Comparison of ENCODE assay signal across 1 cellular context in genomic region chr6:83065511-83066192, GRCh38.
TF ChIP-seq lines count a peak whose summit lies in the region.

TSS of gene UBE3D (minus strand) at chr6:83065841. CDS start at chr6:83065718, 123 bp downstream.

TF ChIP-seq in K562, 482 proteins besides CTCF, POLR2A, EP300 and RAD21 (continued from another document and continues in another):
- TF ChIP-seq HMGN3 (IDR thresholded peaks at IDR 0.05; ENCODE audit: borderline replicate concordance, extremely low read depth, insufficient read length, low read depth, low read length) (peak; percentile 86), ETS1 (conservative IDR thresholded peaks at IDR 0.05; ENCODE audit: control insufficient read depth, low read depth, low read length) (peak; percentile 37; the same call in 1 of the 2 replicates), KDM2B (CRISPR knock-in tag; IDR thresholded peaks at IDR 0.05) (no peak), HMG20A (CRISPR knock-in tag; conservative IDR thresholded peaks at IDR 0.05) (no peak), NFIC (IDR thresholded peaks at IDR 0.05) (peak; percentile 64), RB1 (IDR thresholded peaks at IDR 0.05; ENCODE audit: low read depth) (peak; percentile 93), DACH1 (IDR thresholded peaks at IDR 0.05; ENCODE audit: partially characterized antibody) (no peak), ZNF76 (CRISPR knock-in tag; IDR thresholded peaks at IDR 0.05; ENCODE audit: borderline replicate concordance) (no peak), CBFA2T3 (IDR thresholded peaks at IDR 0.05) (no peak), ZNF79 (CRISPR knock-in tag; IDR thresholded peaks at IDR 0.05; ENCODE audit: low read depth) (no peak), ZNF3 (CRISPR knock-in tag; IDR thresholded peaks at IDR 0.05) (no peak), TSC22D4 (tag; IDR thresholded peaks at IDR 0.05) (no peak), SP1 (CRISPR knock-in tag; IDR thresholded peaks at IDR 0.05) (peak; percentile 89), RBM34 (IDR thresholded peaks at IDR 0.05; ENCODE audit: borderline replicate concordance, insufficient read depth, low read length) (no peak), ESRRA (IDR thresholded peaks at IDR 0.05; ENCODE audit: borderline replicate concordance, low read depth) (no peak), ZNF197 (CRISPR knock-in tag; IDR thresholded peaks at IDR 0.05; ENCODE audit: low read depth) (no peak), MXI1 (IDR thresholded peaks at IDR 0.05; ENCODE audit: low read depth, low read length) (no peak), KLF6 (CRISPR knock-in tag; IDR thresholded peaks at IDR 0.05; ENCODE audit: borderline replicate concordance) (no peak), ZNF445 (CRISPR knock-in tag; IDR thresholded peaks at IDR 0.05; ENCODE audit: low read depth) (no peak), EHMT2 (IDR thresholded peaks at IDR 0.05) (no peak), SMARCB1 (IDR thresholded peaks at IDR 0.05; ENCODE audit: insufficient read length, low read depth) (no peak), TCF3 (CRISPR knock-in tag; IDR thresholded peaks at IDR 0.05) (peak; percentile 49; the same call in 1 of the 2 replicates), USF1 (CRISPR knock-in tag; IDR thresholded peaks at IDR 0.05) (peak; percentile 89), ZNF165 (CRISPR knock-in tag; IDR thresholded peaks at IDR 0.05; ENCODE audit: borderline replicate concordance) (no peak), SIN3B (IDR thresholded peaks at IDR 0.05; ENCODE audit: low read depth) (peak; percentile 34; the same call in 1 of the 2 replicates), ZNF217 (CRISPR knock-in tag; IDR thresholded peaks at IDR 0.05) (no peak), TRIM25 (IDR thresholded peaks at IDR 0.05; ENCODE audit: borderline replicate concordance) (no peak), RFX1 (IDR thresholded peaks at IDR 0.05) (no peak), ZNF324 (CRISPR knock-in tag; IDR thresholded peaks at IDR 0.05) (no peak), NCOA2 (IDR thresholded peaks at IDR 0.05; ENCODE audit: partially characterized antibody in 2 of 2) (no peak), MNT (conservative IDR thresholded peaks at IDR 0.05) (peak; percentile 95 to 96), ZBED1 (IDR thresholded peaks at IDR 0.05) (no peak), ARHGAP35 (IDR thresholded peaks at IDR 0.05; ENCODE audit: partially characterized antibody) (no peak), RUNX1 (IDR thresholded peaks at IDR 0.05; ENCODE audit: low read depth) (no peak), MCM2 (IDR thresholded peaks at IDR 0.05; ENCODE audit: low read depth) (no peak), ZNF589 (CRISPR knock-in tag; IDR thresholded peaks at IDR 0.05; ENCODE audit: low read depth) (no peak), CEBPG (CRISPR knock-in tag; IDR thresholded peaks at IDR 0.05) (no peak), CEBPG (tag; conservative IDR thresholded peaks at IDR 0.05 in 1 of 2, IDR thresholded peaks at IDR 0.05 in 1 of 2) (no peak), ZEB2 (IDR thresholded peaks at IDR 0.05) (no peak), STAT5A (IDR thresholded peaks at IDR 0.05; ENCODE audit: borderline replicate concordance, low read length) (no peak), MTA3 (IDR thresholded peaks at IDR 0.05; ENCODE audit: borderline replicate concordance) (peak; percentile 75; the same call in 1 of the 2 replicates), MEF2D (tag; conservative IDR thresholded peaks at IDR 0.05; ENCODE audit: low read depth) (no peak), SLC30A9 (CRISPR knock-in tag; IDR thresholded peaks at IDR 0.05) (no peak), SRSF7 (optimal IDR thresholded peaks at IDR 0.05; ENCODE audit: low read depth, low read length) (no peak), ILK (tag; IDR thresholded peaks at IDR 0.05; ENCODE audit: borderline replicate concordance, low read depth) (no peak)
- TF ChIP-seq, protein P1, sequence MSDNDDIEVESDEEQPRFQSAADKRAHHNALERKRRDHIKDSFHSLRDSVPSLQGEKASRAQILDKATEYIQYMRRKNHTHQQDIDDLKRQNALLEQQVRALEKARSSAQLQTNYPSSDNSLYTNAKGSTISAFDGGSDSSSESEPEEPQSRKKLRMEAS (CRISPR knock-in tag; IDR thresholded peaks at IDR 0.05): peak; percentile 89
- TF ChIP-seq, protein P2, sequence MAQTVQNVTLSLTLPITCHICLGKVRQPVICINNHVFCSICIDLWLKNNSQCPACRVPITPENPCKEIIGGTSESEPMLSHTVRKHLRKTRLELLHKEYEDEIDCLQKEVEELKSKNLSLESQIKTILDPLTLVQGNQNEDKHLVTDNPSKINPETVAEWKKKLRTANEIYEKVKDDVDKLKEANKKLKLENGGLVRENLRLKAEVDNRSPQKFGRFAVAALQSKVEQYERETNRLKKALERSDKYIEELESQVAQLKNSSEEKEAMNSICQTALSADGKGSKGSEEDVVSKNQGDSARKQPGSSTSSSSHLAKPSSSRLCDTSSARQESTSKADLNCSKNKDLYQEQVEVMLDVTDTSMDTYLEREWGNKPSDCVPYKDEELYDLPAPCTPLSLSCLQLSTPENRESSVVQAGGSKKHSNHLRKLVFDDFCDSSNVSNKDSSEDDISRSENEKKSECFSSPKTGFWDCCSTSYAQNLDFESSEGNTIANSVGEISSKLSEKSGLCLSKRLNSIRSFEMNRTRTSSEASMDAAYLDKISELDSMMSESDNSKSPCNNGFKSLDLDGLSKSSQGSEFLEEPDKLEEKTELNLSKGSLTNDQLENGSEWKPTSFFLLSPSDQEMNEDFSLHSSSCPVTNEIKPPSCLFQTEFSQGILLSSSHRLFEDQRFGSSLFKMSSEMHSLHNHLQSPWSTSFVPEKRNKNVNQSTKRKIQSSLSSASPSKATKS (CRISPR knock-in tag; IDR thresholded peaks at IDR 0.05): no peak
- TF ChIP-seq, protein P3, sequence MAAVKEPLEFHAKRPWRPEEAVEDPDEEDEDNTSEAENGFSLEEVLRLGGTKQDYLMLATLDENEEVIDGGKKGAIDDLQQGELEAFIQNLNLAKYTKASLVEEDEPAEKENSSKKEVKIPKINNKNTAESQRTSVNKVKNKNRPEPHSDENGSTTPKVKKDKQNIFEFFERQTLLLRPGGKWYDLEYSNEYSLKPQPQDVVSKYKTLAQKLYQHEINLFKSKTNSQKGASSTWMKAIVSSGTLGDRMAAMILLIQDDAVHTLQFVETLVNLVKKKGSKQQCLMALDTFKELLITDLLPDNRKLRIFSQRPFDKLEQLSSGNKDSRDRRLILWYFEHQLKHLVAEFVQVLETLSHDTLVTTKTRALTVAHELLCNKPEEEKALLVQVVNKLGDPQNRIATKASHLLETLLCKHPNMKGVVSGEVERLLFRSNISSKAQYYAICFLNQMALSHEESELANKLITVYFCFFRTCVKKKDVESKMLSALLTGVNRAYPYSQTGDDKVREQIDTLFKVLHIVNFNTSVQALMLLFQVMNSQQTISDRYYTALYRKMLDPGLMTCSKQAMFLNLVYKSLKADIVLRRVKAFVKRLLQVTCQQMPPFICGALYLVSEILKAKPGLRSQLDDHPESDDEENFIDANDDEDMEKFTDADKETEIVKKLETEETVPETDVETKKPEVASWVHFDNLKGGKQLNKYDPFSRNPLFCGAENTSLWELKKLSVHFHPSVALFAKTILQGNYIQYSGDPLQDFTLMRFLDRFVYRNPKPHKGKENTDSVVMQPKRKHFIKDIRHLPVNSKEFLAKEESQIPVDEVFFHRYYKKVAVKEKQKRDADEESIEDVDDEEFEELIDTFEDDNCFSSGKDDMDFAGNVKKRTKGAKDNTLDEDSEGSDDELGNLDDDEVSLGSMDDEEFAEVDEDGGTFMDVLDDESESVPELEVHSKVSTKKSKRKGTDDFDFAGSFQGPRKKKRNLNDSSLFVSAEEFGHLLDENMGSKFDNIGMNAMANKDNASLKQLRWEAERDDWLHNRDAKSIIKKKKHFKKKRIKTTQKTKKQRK (IDR thresholded peaks at IDR 0.05; ENCODE audit: borderline replicate concordance, low read depth, low read length): no peak
- TF ChIP-seq, protein P4, sequence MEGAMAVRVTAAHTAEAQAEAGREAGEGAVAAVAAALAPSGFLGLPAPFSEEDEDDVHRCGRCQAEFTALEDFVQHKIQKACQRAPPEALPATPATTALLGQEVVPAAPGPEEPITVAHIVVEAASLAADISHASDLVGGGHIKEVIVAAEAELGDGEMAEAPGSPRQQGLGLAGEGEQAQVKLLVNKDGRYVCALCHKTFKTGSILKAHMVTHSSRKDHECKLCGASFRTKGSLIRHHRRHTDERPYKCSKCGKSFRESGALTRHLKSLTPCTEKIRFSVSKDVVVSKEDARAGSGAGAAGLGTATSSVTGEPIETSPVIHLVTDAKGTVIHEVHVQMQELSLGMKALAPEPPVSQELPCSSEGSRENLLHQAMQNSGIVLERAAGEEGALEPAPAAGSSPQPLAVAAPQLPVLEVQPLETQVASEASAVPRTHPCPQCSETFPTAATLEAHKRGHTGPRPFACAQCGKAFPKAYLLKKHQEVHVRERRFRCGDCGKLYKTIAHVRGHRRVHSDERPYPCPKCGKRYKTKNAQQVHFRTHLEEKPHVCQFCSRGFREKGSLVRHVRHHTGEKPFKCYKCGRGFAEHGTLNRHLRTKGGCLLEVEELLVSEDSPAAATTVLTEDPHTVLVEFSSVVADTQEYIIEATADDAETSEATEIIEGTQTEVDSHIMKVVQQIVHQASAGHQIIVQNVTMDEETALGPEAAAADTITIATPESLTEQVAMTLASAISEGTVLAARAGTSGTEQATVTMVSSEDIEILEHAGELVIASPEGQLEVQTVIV (CRISPR knock-in tag; IDR thresholded peaks at IDR 0.05; ENCODE audit: borderline replicate concordance): no peak
- TF ChIP-seq, protein P5, sequence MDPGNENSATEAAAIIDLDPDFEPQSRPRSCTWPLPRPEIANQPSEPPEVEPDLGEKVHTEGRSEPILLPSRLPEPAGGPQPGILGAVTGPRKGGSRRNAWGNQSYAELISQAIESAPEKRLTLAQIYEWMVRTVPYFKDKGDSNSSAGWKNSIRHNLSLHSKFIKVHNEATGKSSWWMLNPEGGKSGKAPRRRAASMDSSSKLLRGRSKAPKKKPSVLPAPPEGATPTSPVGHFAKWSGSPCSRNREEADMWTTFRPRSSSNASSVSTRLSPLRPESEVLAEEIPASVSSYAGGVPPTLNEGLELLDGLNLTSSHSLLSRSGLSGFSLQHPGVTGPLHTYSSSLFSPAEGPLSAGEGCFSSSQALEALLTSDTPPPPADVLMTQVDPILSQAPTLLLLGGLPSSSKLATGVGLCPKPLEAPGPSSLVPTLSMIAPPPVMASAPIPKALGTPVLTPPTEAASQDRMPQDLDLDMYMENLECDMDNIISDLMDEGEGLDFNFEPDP (CRISPR knock-in tag; IDR thresholded peaks at IDR 0.05): no peak
- TF ChIP-seq, protein P6, sequence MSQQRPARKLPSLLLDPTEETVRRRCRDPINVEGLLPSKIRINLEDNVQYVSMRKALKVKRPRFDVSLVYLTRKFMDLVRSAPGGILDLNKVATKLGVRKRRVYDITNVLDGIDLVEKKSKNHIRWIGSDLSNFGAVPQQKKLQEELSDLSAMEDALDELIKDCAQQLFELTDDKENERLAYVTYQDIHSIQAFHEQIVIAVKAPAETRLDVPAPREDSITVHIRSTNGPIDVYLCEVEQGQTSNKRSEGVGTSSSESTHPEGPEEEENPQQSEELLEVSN (IDR thresholded peaks at IDR 0.05; ENCODE audit: borderline replicate concordance in 1 of 2, extremely low read depth in 1 of 2, insufficient read depth in 1 of 2, insufficient read length in 1 of 2, low read depth in 1 of 2, low read length in 1 of 2, poor library complexity in 1 of 2, severe bottlenecking in 1 of 2): peak; percentile 75 to 78
